9 cellular contexts compared by ENCODE assay signal in genomic region chr7:98802088-98802780, GRCh38.
A peak's percentile ranks its signal among the peaks of the same experiment; 100 is the strongest.
DNase-seq lines count a peak whose midpoint lies in the region; ATAC-seq and TF ChIP-seq lines count a peak whose summit lies in the region.
"Had no signal": no experiment of that assay in that cellular context is flagged by ENCODE, and none has a peak within 500 bp of the region (broad histone marks: within the 10 kb centered on the region; RNA-seq: fewer than 3 reads in every experiment).

No MANE protein-coding gene starts in this region.

- no peak overlapping the region for H3K4me3 Mint-ChIP-seq in Calu3 (ENCODE audit: low read depth, unreplicated experiment)
- no peak overlapping the region for H3K4me3 Mint-ChIP-seq in activated T-cell treated with anti-CD3 and anti-CD28 coated beads, Interleukin-2, amount 50 U/mL, for 72 hours

- intact Hi-C loops in Calu3 (cut with micrococcal nuclease; ENCODE audit: unreplicated experiment) (no loop called here), spleen (cut with DNase I; ENCODE audit: low total_unique reads) (no loop called here)

- WGBS in spleen, 5 donors: 0 to 11% (median 3%) methylated on average over 7 of the region's 7 CpGs

- H3K9me3 ChIP-seq in spleen: peaks cover 0 to 28% (median 20%) of the 10 kb centered on the region in 8 donors

- no peak for TF ChIP-seq CTCF in Calu3 (IDR thresholded peaks at IDR 0.05; ENCODE audit: unreplicated experiment)
- TF ChIP-seq CTCF in spleen (IDR thresholded peaks at IDR 0.05 in 8 of 11, conservative IDR thresholded peaks at IDR 0.05 in 3 of 11): no peak

- CTCF ChIA-PET in Calu3 (lab: Charles Lee): no interaction called here

- no peak for TF ChIP-seq POLR2A in spleen (IDR thresholded peaks at IDR 0.05)

- H3K27me3 ChIP-seq in spleen (replicated peaks in 1 of 7): peaks cover 0 to 48% (median 5%) of the 10 kb centered on the region in 7 donors

- H3K27ac Mint-ChIP-seq in Calu3 (ENCODE audit: unreplicated experiment): no peak overlapping the region
- H3K27ac Mint-ChIP-seq in activated T-cell treated with anti-CD3 and anti-CD28 coated beads, Interleukin-2, amount 50 U/mL, for 72 hours: no peak overlapping the region

- no peak overlapping the region for H3K27ac ChIP-seq in spleen
- H3K27ac ChIP-seq: KMS-11 had no signal

- H3K27me3 Mint-ChIP-seq in Calu3 (ENCODE audit: unreplicated experiment): no peaks in the 10 kb centered on the region
- peaks cover 5% of the 10 kb centered on the region for H3K27me3 Mint-ChIP-seq in activated T-cell treated with anti-CD3 and anti-CD28 coated beads, Interleukin-2, amount 50 U/mL, for 72 hours (ENCODE audit: low read depth)

- ATAC-seq in GM19025 (IDR thresholded peaks at IDR 0.05; ENCODE audit: low read depth, unreplicated experiment) (peak; percentile 91), HG02981 (IDR thresholded peaks at IDR 0.05; ENCODE audit: unreplicated experiment) (peak; percentile 88)
- peak; percentile 78 to 81 for ATAC-seq in activated T-cell treated with anti-CD3 and anti-CD28 coated beads, Interleukin-2, amount 50 U/mL, for 72 hours (replicated peaks in 1 of 2)

- no peaks in the 10 kb centered on the region for H3K36me3 ChIP-seq in spleen

- H3K4me1 ChIP-seq in spleen: peaks cover 0 to 10% (median 5%) of the 10 kb centered on the region in 6 donors

- DNase-seq in Calu3 (peak; percentile 62), NCI-H2081 (lab: John Stamatoyannopoulos, UW) (peak; percentile 85), left kidney (ENCODE audit: low read depth, low spot score) (peak; percentile 98), spleen (no peak)
- peak; percentile 34 to 44 for DNase-seq in activated T-cell treated with anti-CD3 and anti-CD28 coated beads, Interleukin-2, amount 50 U/mL, for 72 hours
- DNase-seq in effector CD8-positive, alpha-beta T cell (lab: John Stamatoyannopoulos, UW): no peak

- H3K4me1 Mint-ChIP-seq in Calu3 (ENCODE audit: low read depth, unreplicated experiment): no peaks in the 10 kb centered on the region
- no peaks in the 10 kb centered on the region for H3K4me1 Mint-ChIP-seq in activated T-cell treated with anti-CD3 and anti-CD28 coated beads, Interleukin-2, amount 50 U/mL, for 72 hours (ENCODE audit: low read depth)

- H3K4me3 ChIP-seq in spleen: peak overlapping the region in 1 of 8 donors; percentile 5

- BruUV-seq in Calu3 (replicated peaks; lab: Mats Ljungman, UMichigan): no TSS peak

- H3K9me3 Mint-ChIP-seq in Calu3 (ENCODE audit: low read depth, unreplicated experiment): no peaks in the 10 kb centered on the region
- peaks cover 1 to 7% of the 10 kb centered on the region in 2 donors for H3K9me3 Mint-ChIP-seq in activated T-cell treated with anti-CD3 and anti-CD28 coated beads, Interleukin-2, amount 50 U/mL, for 72 hours

- no peaks in the 10 kb centered on the region for H3K36me3 Mint-ChIP-seq in Calu3 (ENCODE audit: insufficient read depth, unreplicated experiment)
- peaks cover 0 to 5% of the 10 kb centered on the region in 2 donors for H3K36me3 Mint-ChIP-seq in activated T-cell treated with anti-CD3 and anti-CD28 coated beads, Interleukin-2, amount 50 U/mL, for 72 hours (ENCODE audit: insufficient read depth in 2 of 2)

Comparison
In these comparisons a context has a peak if more than half of its experiments do, and no peak if none do; other contexts are left out.
1. DNase-seq: peak in Calu3 (single experiment), NCI-H2081 (2 of 2), activated T-cell treated with anti-CD3 and anti-CD28 coated beads, Interleukin-2, amount 50 U/mL, for 72 hours (2 of 2) and left kidney (single experiment); none in effector CD8-positive, alpha-beta T cell (single experiment) and spleen (single experiment).
2. Peak in every context shown above with its lines, with median percentiles within 50 percentile points of each other: ATAC-seq.